ENCODE assay signal across 13 cellular contexts in the genomic region with DNA sequence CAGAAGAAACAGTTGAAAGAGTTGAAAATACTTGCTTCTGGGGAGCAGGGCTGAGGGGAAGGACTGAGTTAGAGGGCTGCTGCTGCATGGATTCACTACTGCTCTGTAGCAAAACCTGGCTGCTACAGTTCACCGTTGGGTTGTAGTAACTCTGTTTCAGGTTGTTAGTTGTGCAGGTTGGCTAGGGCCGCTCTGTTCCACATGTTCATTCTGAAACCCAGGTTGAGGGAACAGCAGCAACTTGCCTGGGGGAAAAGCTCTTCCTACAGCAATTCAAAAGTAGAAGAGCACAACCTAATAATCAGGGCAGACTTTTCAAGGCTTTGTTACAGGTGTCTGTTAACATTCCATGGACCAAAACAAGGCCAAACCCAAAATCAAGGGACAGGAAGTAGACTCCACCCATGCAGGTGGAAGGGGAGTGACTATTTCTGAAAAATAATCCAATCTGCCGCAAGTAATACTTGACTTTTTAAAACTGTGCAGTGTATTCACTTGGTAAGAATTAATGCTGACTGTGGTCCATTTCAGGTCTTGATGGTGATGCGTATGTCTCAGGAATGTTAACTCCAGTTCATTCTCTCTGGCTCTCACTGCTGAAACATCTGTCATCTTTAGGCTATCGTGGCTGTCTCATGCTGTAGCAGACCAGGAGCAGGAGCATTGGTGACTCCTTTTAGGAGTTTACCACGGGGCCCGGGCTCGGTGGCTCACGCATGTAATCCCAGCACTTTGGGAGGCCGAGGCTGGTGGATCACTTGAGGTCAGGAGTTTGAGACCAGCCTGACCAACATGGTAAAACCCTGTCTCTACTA. TPM values are rescaled to one million over a fixed set of nuclear protein-coding genes. Genes with fewer than 3 reads are reported as not detected.
A peak's percentile ranks its signal among the peaks of the same experiment; 100 is the strongest.
DNase-seq lines count a peak whose midpoint lies in the region; ATAC-seq lines count a peak whose summit lies in the region.
"Had no signal": no experiment of that assay in that cellular context is flagged by ENCODE, and none has a peak within 500 bp of the region (broad histone marks: within the 10 kb centered on the region; RNA-seq: fewer than 3 reads in every experiment).

No MANE protein-coding gene starts in this region.

- peak overlapping the region; percentile 58 for H3K4me3 Mint-ChIP-seq in T-helper 2 cell treated with Interferon-gamma antibody and Interleukin-4, amounts not matched to agents 5 μg/mL and 100 μg/mL, for 36 hours
- peak overlapping the region; percentile 57 for H3K4me3 Mint-ChIP-seq in activated naive CD8-positive, alpha-beta T cell treated with anti-CD3 and anti-CD28 coated beads, Interleukin-2, amount 50 U/mL, for 24 hours
- H3K4me3 Mint-ChIP-seq: nephron progenitor cell had no signal

- no peaks in the 10 kb centered on the region for H3K9me3 Mint-ChIP-seq in T-helper 2 cell treated with Interferon-gamma antibody and Interleukin-4, amounts not matched to agents 5 μg/mL and 100 μg/mL, for 36 hours
- H3K9me3 Mint-ChIP-seq in activated naive CD8-positive, alpha-beta T cell treated with anti-CD3 and anti-CD28 coated beads, Interleukin-2, amount 50 U/mL, for 24 hours, result no peaks in the 10 kb centered on the region

- no peak for ATAC-seq in activated naive CD8-positive, alpha-beta T cell treated with anti-CD3 and anti-CD28 coated beads, Interleukin-2, amount 50 U/mL, for 24 hours
- ATAC-seq in HG02588 (IDR thresholded peaks at IDR 0.05; ENCODE audit: unreplicated experiment), result no peak

- DNase-seq in T-helper 2 cell treated with Interferon-gamma antibody and Interleukin-4, amounts not matched to agents 5 μg/mL and 100 μg/mL, for 36 hours (ENCODE audit: low spot score), result no peak
- DNase-seq in T-helper 2 cell (no peak), HCEC 1CT (peak; percentile 60), mesenteric fat pad (ENCODE audit: low spot score) (peak; percentile 62), NCI-H345 (lab: John Stamatoyannopoulos, UW) (no peak), NOMO-1 treated with DMSO at 0.1 percent for 48 hours (lab: John Stamatoyannopoulos, UW; ENCODE audit: unreplicated experiment) (no peak)
- no peak for DNase-seq in activated naive CD8-positive, alpha-beta T cell treated with anti-CD3 and anti-CD28 coated beads, Interleukin-2, amount 50 U/mL, for 24 hours
- DNase-seq: 8988T, DND-41, nephron progenitor cell, transverse colon had no signal

- H3K27me3 Mint-ChIP-seq in T-helper 2 cell treated with Interferon-gamma antibody and Interleukin-4, amounts not matched to agents 5 μg/mL and 100 μg/mL, for 36 hours (ENCODE audit: low read depth), result no peaks in the 10 kb centered on the region
- no peaks in the 10 kb centered on the region for H3K27me3 Mint-ChIP-seq in activated naive CD8-positive, alpha-beta T cell treated with anti-CD3 and anti-CD28 coated beads, Interleukin-2, amount 50 U/mL, for 24 hours

- peaks cover 31% of the 10 kb centered on the region for H3K4me1 Mint-ChIP-seq in T-helper 2 cell treated with Interferon-gamma antibody and Interleukin-4, amounts not matched to agents 5 μg/mL and 100 μg/mL, for 36 hours (ENCODE audit: low read depth)
- H3K4me1 Mint-ChIP-seq in activated naive CD8-positive, alpha-beta T cell treated with anti-CD3 and anti-CD28 coated beads, Interleukin-2, amount 50 U/mL, for 24 hours, result peaks cover 71% of the 10 kb centered on the region

- no peaks in the 10 kb centered on the region for H3K36me3 Mint-ChIP-seq in T-helper 2 cell treated with Interferon-gamma antibody and Interleukin-4, amounts not matched to agents 5 μg/mL and 100 μg/mL, for 36 hours (ENCODE audit: low read depth)
- H3K36me3 Mint-ChIP-seq in activated naive CD8-positive, alpha-beta T cell treated with anti-CD3 and anti-CD28 coated beads, Interleukin-2, amount 50 U/mL, for 24 hours (ENCODE audit: low read depth), result peaks cover 11% of the 10 kb centered on the region

- peak overlapping the region; percentile 4 for H3K27ac Mint-ChIP-seq in T-helper 2 cell treated with Interferon-gamma antibody and Interleukin-4, amounts not matched to agents 5 μg/mL and 100 μg/mL, for 36 hours
- H3K27ac Mint-ChIP-seq in activated naive CD8-positive, alpha-beta T cell treated with anti-CD3 and anti-CD28 coated beads, Interleukin-2, amount 50 U/mL, for 24 hours, result peak overlapping the region; percentile 91
- H3K27ac Mint-ChIP-seq: nephron progenitor cell had no signal

RNA-seq across cellular contexts. Expression of gene PARK7, which starts 5.1 kb away (rescaled TPM):
- 295 TPM for total RNA-seq in mesenteric fat pad

RNA-seq across cellular contexts. Expression of gene TNFRSF9, which starts 15.8 kb away (rescaled TPM):
- not detected for total RNA-seq in mesenteric fat pad
- total RNA-seq: OCI-LY7 had no signal

Comparison
In these comparisons a context has a peak if more than half of its experiments do, and no peak if none do; other contexts are left out.
1. DNase-seq: peak in HCEC 1CT (single experiment) and mesenteric fat pad (single experiment); none in T-helper 2 cell treated with Interferon-gamma antibody and Interleukin-4, amounts not matched to agents 5 μg/mL and 100 μg/mL, for 36 hours (single experiment), T-helper 2 cell (0 of 5), activated naive CD8-positive, alpha-beta T cell treated with anti-CD3 and anti-CD28 coated beads, Interleukin-2, amount 50 U/mL, for 24 hours (single experiment), NCI-H345 (single experiment) and NOMO-1 treated with DMSO at 0.1 percent for 48 hours (single experiment).